1 cellular context compared by ENCODE assay signal in genomic region chr17:42913981-42914617, GRCh38.
TF ChIP-seq lines count a peak whose summit lies in the region.

No MANE protein-coding gene starts in this region.

TF ChIP-seq in HepG2, 621 proteins besides CTCF, POLR2A, EP300 and RAD21:
- TF ChIP-seq ARID4A (CRISPR knock-in tag; IDR thresholded peaks at IDR 0.05; ENCODE audit: borderline replicate concordance) = peak; percentile 32; the same call in 1 of the 2 replicates
- TF ChIP-seq PAF1 (CRISPR knock-in tag; IDR thresholded peaks at IDR 0.05) = peak; percentile 88; the same call in 1 of the 2 replicates
- no peak for TF ChIP-seq ZSCAN30 (CRISPR knock-in tag; IDR thresholded peaks at IDR 0.05)
